Comparison of ENCODE assay signal across 28 cellular contexts in genomic region chr18:79544386-79544963, GRCh38.
DNase-seq lines count a peak whose midpoint lies in the region; ATAC-seq and TF ChIP-seq lines count a peak whose summit lies in the region.
"Had no signal": no experiment of that assay in that cellular context is flagged by ENCODE, and none has a peak within 500 bp of the region (broad histone marks: within the 10 kb centered on the region; RNA-seq: fewer than 3 reads in every experiment).

No MANE protein-coding gene starts in this region.

- peaks cover 8 to 9% of the 10 kb centered on the region in 2 donors for H3K9me3 Mint-ChIP-seq in activated T-cell treated with anti-CD3 and anti-CD28 coated beads, Interleukin-2, amount 50 U/mL, for 72 hours
- no peaks in the 10 kb centered on the region for H3K9me3 Mint-ChIP-seq in chondrocyte (ENCODE audit: low read depth)
- H3K9me3 Mint-ChIP-seq: activated B cell treated with CpG ODN at 0.5 μM for 24 hours; activated CD4-positive, alpha-beta memory T cell treated with anti-CD3 and anti-CD28 coated beads for 36 hours had no signal

- H3K9me3 ChIP-seq in mucosa of descending colon: no peaks in the 10 kb centered on the region
- H3K9me3 ChIP-seq: gastrocnemius medialis, ovary, thyroid gland had no signal

- no peaks in the 10 kb centered on the region for H3K4me1 Mint-ChIP-seq in activated T-cell treated with anti-CD3 and anti-CD28 coated beads, Interleukin-2, amount 50 U/mL, for 72 hours (ENCODE audit: low read depth)
- H3K4me1 Mint-ChIP-seq in chondrocyte (ENCODE audit: low read depth): no peaks in the 10 kb centered on the region
- H3K4me1 Mint-ChIP-seq: activated B cell treated with CpG ODN at 0.5 μM for 24 hours; activated naive CD8-positive, alpha-beta T cell treated with anti-CD3 and anti-CD28 coated beads, Interleukin-2, amount 10 ng/mL, durations not matched to agents 7 days and 5 days; mesothelial cell of epicardium; stimulated activated effector memory CD8-positive, alpha-beta T cell treated with anti-CD3 and anti-CD28 coated beads, Interleukin-12 subunit alpha, Interleukin-12 subunit beta, amount 100 ng/mL, for 72 hours had no signal

- peak overlapping the region; percentile 99 for H3K27ac ChIP-seq in temporal lobe (ENCODE audit: low read depth, low read length)
- H3K27ac ChIP-seq: gastrocnemius medialis, HL-60, ovary, PC-9, thyroid gland had no signal

- no peaks in the 10 kb centered on the region for H3K27me3 Mint-ChIP-seq in activated T-cell treated with anti-CD3 and anti-CD28 coated beads, Interleukin-2, amount 50 U/mL, for 72 hours (ENCODE audit: low read depth)
- peaks cover 17% of the 10 kb centered on the region for H3K27me3 Mint-ChIP-seq in chondrocyte (ENCODE audit: low read depth)
- H3K27me3 Mint-ChIP-seq: activated B cell treated with CpG ODN at 0.5 μM for 24 hours; activated CD4-positive, alpha-beta memory T cell treated with anti-CD3 and anti-CD28 coated beads for 36 hours; activated naive CD8-positive, alpha-beta T cell treated with anti-CD3 and anti-CD28 coated beads, Interleukin-2, amount 10 ng/mL, durations not matched to agents 7 days and 5 days; CD4-positive, alpha-beta T cell had no signal

- peaks cover 2 to 3% of the 10 kb centered on the region in 2 donors for H3K36me3 Mint-ChIP-seq in activated T-cell treated with anti-CD3 and anti-CD28 coated beads, Interleukin-2, amount 50 U/mL, for 72 hours (ENCODE audit: insufficient read depth in 2 of 2)
- H3K36me3 Mint-ChIP-seq in chondrocyte (ENCODE audit: low read depth): no peaks in the 10 kb centered on the region
- H3K36me3 Mint-ChIP-seq: activated CD4-positive, alpha-beta memory T cell treated with anti-CD3 and anti-CD28 coated beads for 36 hours; activated naive CD8-positive, alpha-beta T cell treated with anti-CD3 and anti-CD28 coated beads, Interleukin-2, amount 10 ng/mL, durations not matched to agents 7 days and 5 days; mesothelial cell of epicardium; stimulated activated effector memory CD8-positive, alpha-beta T cell treated with anti-CD3 and anti-CD28 coated beads, Interleukin-12 subunit alpha, Interleukin-12 subunit beta, amount 100 ng/mL, for 72 hours had no signal

- H3K27ac Mint-ChIP-seq in activated T-cell treated with anti-CD3 and anti-CD28 coated beads, Interleukin-2, amount 50 U/mL, for 72 hours: no peak overlapping the region
- no peak overlapping the region for H3K27ac Mint-ChIP-seq in chondrocyte (ENCODE audit: unreplicated experiment)
- H3K27ac Mint-ChIP-seq: activated B cell treated with CpG ODN at 0.5 μM for 24 hours; activated CD4-positive, alpha-beta memory T cell treated with anti-CD3 and anti-CD28 coated beads for 36 hours; activated naive CD8-positive, alpha-beta T cell treated with anti-CD3 and anti-CD28 coated beads, Interleukin-2, amount 10 ng/mL, durations not matched to agents 7 days and 5 days; CD4-positive, alpha-beta T cell; HFFc6; mesothelial cell of epicardium; stimulated activated effector memory CD8-positive, alpha-beta T cell treated with anti-CD3 and anti-CD28 coated beads, Interleukin-12 subunit alpha, Interleukin-12 subunit beta, amount 100 ng/mL, for 72 hours had no signal

- DNase-seq in activated T-cell treated with anti-CD3 and anti-CD28 coated beads, Interleukin-2, amount 50 U/mL, for 1 hour: peak; percentile 6
- no peak for DNase-seq in activated T-cell treated with anti-CD3 and anti-CD28 coated beads, Interleukin-2, amount 50 U/mL, for 72 hours
- DNase-seq in chondrocyte (ENCODE audit: low spot score): peak; percentile 75
- no peak for DNase-seq in mucosa of descending colon
- DNase-seq in NCI-H82 treated with DMSO at 0.1 percent for 48 hours (lab: John Stamatoyannopoulos, UW; ENCODE audit: unreplicated experiment): no peak
- DNase-seq in activated effector memory CD4-positive, alpha-beta T cell treated with anti-CD3 and anti-CD28 coated beads, Interleukin-2, amount 50 U/mL, for 16 hours: no peak
- DNase-seq: activated B cell treated with CpG ODN at 0.5 μM for 24 hours; activated CD4-positive, alpha-beta memory T cell treated with anti-CD3 and anti-CD28 coated beads for 36 hours; activated naive CD8-positive, alpha-beta T cell treated with anti-CD3 and anti-CD28 coated beads, Interleukin-2, amount 10 ng/mL, durations not matched to agents 7 days and 5 days; CD4-positive, alpha-beta T cell; gastrocnemius medialis; HFFc6; NCI-H1436 treated with DMSO at 0.1 percent for 48 hours; NCI-H446 treated with DMSO at 0.1 percent for 48 hours; PC-9; retina; stimulated activated CD4-positive, alpha-beta T cell treated with anti-CD3 and anti-CD28 coated beads, Interleukin-4, amount 100 ng/mL, for 24 hours; thyroid gland had no signal

- H3K4me3 ChIP-seq in mucosa of descending colon: no peak overlapping the region
- H3K4me3 ChIP-seq: dorsolateral prefrontal cortex, gastrocnemius medialis, hepatocyte, ovary, PC-9, thyroid gland had no signal

- H3K36me3 ChIP-seq in mucosa of descending colon (ENCODE audit: low read depth): no peaks in the 10 kb centered on the region
- H3K36me3 ChIP-seq: gastrocnemius medialis, ovary, thyroid gland had no signal

- H3K4me1 ChIP-seq in mucosa of descending colon (ENCODE audit: low read depth): no peaks in the 10 kb centered on the region
- H3K4me1 ChIP-seq: gastrocnemius medialis, thyroid gland had no signal

- TF ChIP-seq CTCF in chondrocyte (IDR thresholded peaks at IDR 0.05) (no peak), mucosa of descending colon (IDR thresholded peaks at IDR 0.05) (no peak)

- intact Hi-C loops in mucosa of descending colon (cut with DNase I, micrococcal nuclease): no loop called here

- H3K4me3 Mint-ChIP-seq in activated T-cell treated with anti-CD3 and anti-CD28 coated beads, Interleukin-2, amount 50 U/mL, for 72 hours: no peak overlapping the region
- H3K4me3 Mint-ChIP-seq in chondrocyte (ENCODE audit: unreplicated experiment): no peak overlapping the region
- H3K4me3 Mint-ChIP-seq: activated B cell treated with CpG ODN at 0.5 μM for 24 hours; activated CD4-positive, alpha-beta memory T cell treated with anti-CD3 and anti-CD28 coated beads for 36 hours; activated naive CD8-positive, alpha-beta T cell treated with anti-CD3 and anti-CD28 coated beads, Interleukin-2, amount 10 ng/mL, durations not matched to agents 7 days and 5 days; CD4-positive, alpha-beta T cell; HFFc6; mesothelial cell of epicardium; nephron; stimulated activated effector memory CD8-positive, alpha-beta T cell treated with anti-CD3 and anti-CD28 coated beads, Interleukin-12 subunit alpha, Interleukin-12 subunit beta, amount 100 ng/mL, for 72 hours had no signal

- ATAC-seq in activated T-cell treated with anti-CD3 and anti-CD28 coated beads, Interleukin-2, amount 50 U/mL, for 72 hours (replicated peaks in 1 of 2): no peak
- ATAC-seq in mucosa of descending colon: peak; percentile 17
- ATAC-seq in HG03460 (IDR thresholded peaks at IDR 0.05; ENCODE audit: unreplicated experiment): no peak
- ATAC-seq: gastrocnemius medialis; left lobe of liver; stimulated activated effector memory CD8-positive, alpha-beta T cell treated with anti-CD3 and anti-CD28 coated beads, Interleukin-12 subunit alpha, Interleukin-12 subunit beta, amount 100 ng/mL, for 72 hours had no signal

Comparison
In these comparisons a context has a peak if more than half of its experiments do, and no peak if none do; other contexts are left out.
1. DNase-seq: peak in activated T-cell treated with anti-CD3 and anti-CD28 coated beads, Interleukin-2, amount 50 U/mL, for 1 hour (single experiment) and chondrocyte (single experiment); none in activated T-cell treated with anti-CD3 and anti-CD28 coated beads, Interleukin-2, amount 50 U/mL, for 72 hours (0 of 2), mucosa of descending colon (0 of 3), NCI-H82 treated with DMSO at 0.1 percent for 48 hours (single experiment) and activated effector memory CD4-positive, alpha-beta T cell treated with anti-CD3 and anti-CD28 coated beads, Interleukin-2, amount 50 U/mL, for 16 hours (single experiment).